ENCODE assay signal across 22 cellular contexts in the genomic region with DNA sequence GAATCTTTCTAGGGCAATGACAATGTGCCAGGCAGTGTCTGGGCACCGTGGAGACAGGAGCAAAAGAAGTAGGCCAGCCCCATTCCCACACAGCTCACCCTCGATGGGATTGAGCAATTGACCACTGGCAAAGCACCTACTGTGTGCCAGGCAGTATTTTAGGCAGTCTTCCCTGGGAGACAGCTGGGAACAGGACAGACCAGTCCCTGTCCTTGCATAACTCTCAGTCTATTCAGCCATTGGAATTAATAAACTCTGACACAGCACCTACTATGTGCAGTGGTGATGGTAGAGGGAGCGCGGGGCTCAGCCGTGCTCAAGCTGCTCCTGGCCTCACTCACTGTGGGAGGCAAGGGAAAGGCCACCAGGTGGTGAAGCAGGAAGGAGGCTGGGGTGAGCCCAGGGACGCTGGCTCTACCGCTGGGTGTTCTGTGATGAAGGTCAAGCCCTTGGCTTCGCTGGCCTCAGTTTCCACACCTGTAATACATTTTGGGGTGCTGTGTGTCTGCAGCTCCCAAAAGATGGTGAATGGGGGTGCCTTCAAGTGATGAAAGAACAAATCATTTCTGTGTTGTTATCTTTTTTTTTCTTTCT.
DNase-seq lines count a peak whose midpoint lies in the region; ATAC-seq, FAIRE-seq and TF ChIP-seq lines count a peak whose summit lies in the region.
"Had no signal": no experiment of that assay in that cellular context is flagged by ENCODE, and none has a peak within 500 bp of the region (broad histone marks: within the 10 kb centered on the region; RNA-seq: fewer than 3 reads in every experiment).

No MANE protein-coding gene starts in this region.

- TF ChIP-seq CTCF in coronary artery (IDR thresholded peaks at IDR 0.05) (no peak), nephron (IDR thresholded peaks at IDR 0.05; ENCODE audit: unreplicated experiment in 3 of 3) (no peak)

- H3K4me3 Mint-ChIP-seq in nephron, result no peak overlapping the region
- H3K4me3 Mint-ChIP-seq: B cell; CD14-positive monocyte; CD8-positive, alpha-beta T cell; GM23338; IgD-negative memory B cell had no signal

- peak; percentile 94 for FAIRE-seq in HTR-8/SVneo (lab: Jason Lieb, UNC)
- FAIRE-seq: A204.1, D721Med, G401.6, GM12891 had no signal

- H3K4me2 ChIP-seq in BLaER1, result 0 out of 2 replicates have a peak overlapping the region, but pooled peaks have one; percentile 7
- H3K4me2 ChIP-seq: GM23338 had no signal

- H3K27ac ChIP-seq in BLaER1 (no peak overlapping the region), coronary artery (peak overlapping the region in 1 of 2 donors; percentile 11)
- H3K27ac ChIP-seq: HL-60 had no signal

- H3K27ac Mint-ChIP-seq in nephron, result peak overlapping the region in 2 of 3 experiments; percentile 64 to 66
- H3K27ac Mint-ChIP-seq: B cell; CD14-positive monocyte; CD8-positive, alpha-beta T cell; GM23338; IgD-negative memory B cell had no signal

- H3K9me3 Mint-ChIP-seq in nephron, result no peaks in the 10 kb centered on the region
- H3K9me3 Mint-ChIP-seq: CD14-positive monocyte; CD8-positive, alpha-beta T cell; GM23338; IgD-negative memory B cell had no signal

- H3K36me3 ChIP-seq in BLaER1, result no peaks in the 10 kb centered on the region

- no peaks in the 10 kb centered on the region for H3K9me3 ChIP-seq in BLaER1

- no peaks in the 10 kb centered on the region for H3K27me3 ChIP-seq in BLaER1

- ATAC-seq in HG03108 (IDR thresholded peaks at IDR 0.05; ENCODE audit: unreplicated experiment) (no peak), HG03378 (IDR thresholded peaks at IDR 0.05; ENCODE audit: unreplicated experiment) (no peak)
- ATAC-seq: CD8-positive, alpha-beta T cell; GM23338 had no signal

- no peaks in the 10 kb centered on the region for H4K20me1 ChIP-seq in BLaER1

- H3K36me3 Mint-ChIP-seq in nephron (ENCODE audit: low read depth), result no peaks in the 10 kb centered on the region
- H3K36me3 Mint-ChIP-seq: CD14-positive monocyte; CD8-positive, alpha-beta T cell; IgD-negative memory B cell had no signal

- DNase-seq in HTR-8/SVneo (ENCODE audit: insufficient read length, low spot score), result no peak
- peak; percentile 38 for DNase-seq in coronary artery (ENCODE audit: low spot score)
- DNase-seq in inferior parietal cortex (ENCODE audit: extremely low spot score), result no peak
- DNase-seq: CD8-positive, alpha-beta T cell; COR-L47; DMS153; DMS79 treated with DMSO at 0.1 percent for 48 hours; EL; H7 had no signal

- no peak overlapping the region for H3K4me3 ChIP-seq in BLaER1
- no peak overlapping the region for H3K4me3 ChIP-seq in coronary artery
- H3K4me3 ChIP-seq: GM23338 had no signal

- H3K9ac ChIP-seq in BLaER1, result no peak overlapping the region

- peaks cover 6% of the 10 kb centered on the region; the same call in 1 of the 2 replicates for H3K4me1 ChIP-seq in BLaER1

- H3K4me1 Mint-ChIP-seq in nephron, result peaks cover 40% of the 10 kb centered on the region
- H3K4me1 Mint-ChIP-seq: B cell, CD14-positive monocyte, IgD-negative memory B cell had no signal

- peaks cover 20% of the 10 kb centered on the region for H3K27me3 Mint-ChIP-seq in nephron (ENCODE audit: low read depth)
- H3K27me3 Mint-ChIP-seq: IgD-negative memory B cell had no signal
